In genomic region chr12:122349078-122349477, GRCh38 we compare ENCODE assay signal across 28 cellular contexts.
"Had no signal": no experiment of that assay in that cellular context is flagged by ENCODE, and none has a peak within 500 bp of the region (broad histone marks: within the 10 kb centered on the region; RNA-seq: fewer than 3 reads in every experiment).

No MANE protein-coding gene starts in this region.

- H3K4me3 ChIP-seq: esophagus muscularis mucosa, heart right ventricle, skin epidermis, upper lobe of left lung, vagina had no signal

- H3K27ac ChIP-seq: brain microvascular endothelial cell, skin epidermis, upper lobe of left lung, vagina, WERI-Rb-1 had no signal

- ATAC-seq: activated CD8-positive, alpha-beta T cell treated with anti-CD3 and anti-CD28 coated beads for 36 hours; activated T-cell treated with anti-CD3 and anti-CD28 coated beads, Interleukin-2, amount 50 U/mL, for 4 hours; activated T-helper 17 cell treated with anti-CD3 and anti-CD28 coated beads, Interleukin-2, amount 50 U/mL, for 72 hours; heart right ventricle; left ventricle myocardium superior; sciatic nerve; stimulated activated memory B cell treated with anti-CD40 and anti-IgM and Interleukin-4, amounts not matched to agents 10 μg/mL and 1 μg/mL and 100 μg/mL, for 72 hours; stimulated activated naive CD8-positive, alpha-beta T cell treated with anti-CD3 and anti-CD28 coated beads, Interleukin-15, amount 100 ng/mL, for 72 hours had no signal

- H3K4me1 ChIP-seq: upper lobe of left lung, vagina had no signal

- H3K4me3 Mint-ChIP-seq: activated CD4-positive, alpha-beta T cell treated with anti-CD3 and anti-CD28 coated beads, Interleukin-2, amount 10 ng/mL, durations not matched to agents 24 days and 14 days; activated CD8-positive, alpha-beta T cell treated with anti-CD3 and anti-CD28 coated beads for 36 hours; activated T-cell treated with anti-CD3 and anti-CD28 coated beads, Interleukin-2, amount 50 U/mL, for 4 hours; activated T-helper 17 cell treated with anti-CD3 and anti-CD28 coated beads, Interleukin-2, amount 50 U/mL, for 72 hours; naive B cell; stimulated activated memory B cell treated with anti-CD40 and anti-IgM and Interleukin-4, amounts not matched to agents 10 μg/mL and 1 μg/mL and 100 μg/mL, for 72 hours; stimulated activated naive CD8-positive, alpha-beta T cell treated with anti-CD3 and anti-CD28 coated beads, Interleukin-15, amount 100 ng/mL, for 72 hours had no signal

- H3K4me1 Mint-ChIP-seq: activated CD4-positive, alpha-beta T cell treated with anti-CD3 and anti-CD28 coated beads, Interleukin-2, amount 10 ng/mL, durations not matched to agents 24 days and 14 days; activated T-helper 17 cell treated with anti-CD3 and anti-CD28 coated beads, Interleukin-2, amount 50 U/mL, for 72 hours; naive B cell; stimulated activated memory B cell treated with anti-CD40 and anti-IgM and Interleukin-4, amounts not matched to agents 10 μg/mL and 1 μg/mL and 100 μg/mL, for 72 hours had no signal

- H3K9me3 ChIP-seq: esophagus muscularis mucosa, upper lobe of left lung, vagina had no signal

- H3K27me3 ChIP-seq: brain microvascular endothelial cell, esophagus muscularis mucosa, heart right ventricle, upper lobe of left lung, vagina had no signal

- DNase-seq: activated CD4-positive, alpha-beta T cell treated with anti-CD3 and anti-CD28 coated beads, Interleukin-2, amount 10 ng/mL, durations not matched to agents 24 days and 14 days; activated CD4-positive, CD25-positive, alpha-beta regulatory T cell treated with anti-CD3 and anti-CD28 coated beads, Interleukin-2, amount 50 U/mL, for 72 hours; activated CD8-positive, alpha-beta T cell treated with anti-CD3 and anti-CD28 coated beads for 36 hours; activated gamma-delta T cell treated with Interleukin-2 at 50 U/mL for 16 hours; activated naive CD4-positive, alpha-beta T cell treated with anti-CD3 and anti-CD28 coated beads, Interleukin-2, amount 50 U/mL, for 16 hours; activated T-cell treated with anti-CD3 and anti-CD28 coated beads, Interleukin-2, amount 50 U/mL, for 4 hours; amniotic stem cell; brain microvascular endothelial cell; foreskin melanocyte; heart right ventricle; left ventricle myocardium superior; mammary epithelial cell; naive B cell; nucleus accumbens; stimulated activated CD4-positive, alpha-beta T cell treated with anti-CD3 and anti-CD28 coated beads, Interleukin-1b, Interleukin-23, amount 100 ng/mL, for 48 hours; stimulated activated CD4-positive, alpha-beta T cell treated with anti-CD3 and anti-CD28 coated beads, Interleukin-4, amount 100 ng/mL, for 4 hours; stimulated activated CD8-positive, alpha-beta memory T cell treated with anti-CD3 and anti-CD28 coated beads, Interleukin-4, amount 100 ng/mL, for 48 hours; stimulated activated naive CD8-positive, alpha-beta T cell treated with anti-CD3 and anti-CD28 coated beads, Interleukin-15, amount 100 ng/mL, for 72 hours; substantia nigra; T-helper 9 cell; upper lobe of left lung; WERI-Rb-1 had no signal

- H3K27me3 Mint-ChIP-seq: activated CD4-positive, alpha-beta T cell treated with anti-CD3 and anti-CD28 coated beads, Interleukin-2, amount 10 ng/mL, durations not matched to agents 24 days and 14 days; activated CD8-positive, alpha-beta T cell treated with anti-CD3 and anti-CD28 coated beads for 36 hours; activated T-helper 17 cell treated with anti-CD3 and anti-CD28 coated beads, Interleukin-2, amount 50 U/mL, for 72 hours; naive B cell; stimulated activated memory B cell treated with anti-CD40 and anti-IgM and Interleukin-4, amounts not matched to agents 10 μg/mL and 1 μg/mL and 100 μg/mL, for 72 hours; stimulated activated naive CD8-positive, alpha-beta T cell treated with anti-CD3 and anti-CD28 coated beads, Interleukin-15, amount 100 ng/mL, for 72 hours had no signal

- H3K27ac Mint-ChIP-seq: activated CD4-positive, alpha-beta T cell treated with anti-CD3 and anti-CD28 coated beads, Interleukin-2, amount 10 ng/mL, durations not matched to agents 24 days and 14 days; activated CD8-positive, alpha-beta T cell treated with anti-CD3 and anti-CD28 coated beads for 36 hours; activated T-helper 17 cell treated with anti-CD3 and anti-CD28 coated beads, Interleukin-2, amount 50 U/mL, for 72 hours; stimulated activated memory B cell treated with anti-CD40 and anti-IgM and Interleukin-4, amounts not matched to agents 10 μg/mL and 1 μg/mL and 100 μg/mL, for 72 hours; stimulated activated naive CD8-positive, alpha-beta T cell treated with anti-CD3 and anti-CD28 coated beads, Interleukin-15, amount 100 ng/mL, for 72 hours had no signal

- H3K9me3 Mint-ChIP-seq: activated CD4-positive, alpha-beta T cell treated with anti-CD3 and anti-CD28 coated beads, Interleukin-2, amount 10 ng/mL, durations not matched to agents 24 days and 14 days; activated CD8-positive, alpha-beta T cell treated with anti-CD3 and anti-CD28 coated beads for 36 hours; activated T-cell treated with anti-CD3 and anti-CD28 coated beads, Interleukin-2, amount 50 U/mL, for 4 hours; activated T-helper 17 cell treated with anti-CD3 and anti-CD28 coated beads, Interleukin-2, amount 50 U/mL, for 72 hours; naive B cell; stimulated activated memory B cell treated with anti-CD40 and anti-IgM and Interleukin-4, amounts not matched to agents 10 μg/mL and 1 μg/mL and 100 μg/mL, for 72 hours; stimulated activated naive CD8-positive, alpha-beta T cell treated with anti-CD3 and anti-CD28 coated beads, Interleukin-15, amount 100 ng/mL, for 72 hours had no signal
